1 cellular context compared by ENCODE assay signal in genomic region chr2:210476194-210477128, GRCh38.
TF ChIP-seq lines count a peak whose summit lies in the region.

LANCL1 (minus strand) TSS chr2:210476759; CDS start chr2:210476396, 363 bp downstream.

TF ChIP-seq in HepG2, 621 proteins besides CTCF, POLR2A, EP300 and RAD21 (continued from another document and continues in another):
- TF ChIP-seq ZC3H13 (CRISPR knock-in tag; IDR thresholded peaks at IDR 0.05) (peak; percentile 46; the same call in 1 of the 2 replicates), BRD4 (CRISPR knock-in tag; IDR thresholded peaks at IDR 0.05) (0 out of 2 replicates have a peak, but pooled peaks have one; percentile 22), ZNF737 (CRISPR knock-in tag; IDR thresholded peaks at IDR 0.05; ENCODE audit: borderline replicate concordance) (no peak), MYPOP (CRISPR knock-in tag; IDR thresholded peaks at IDR 0.05) (peak; percentile 80; the same call in 1 of the 2 replicates), GABPA (IDR thresholded peaks at IDR 0.05; ENCODE audit: low read depth, low read length) (peak; percentile 60), GABPA (CRISPR knock-in tag; IDR thresholded peaks at IDR 0.05; ENCODE audit: low read depth) (peak; percentile 89), GABPB1 (CRISPR knock-in tag; IDR thresholded peaks at IDR 0.05) (peak; percentile 93), ZNF782 (CRISPR knock-in tag; IDR thresholded peaks at IDR 0.05; ENCODE audit: borderline replicate concordance) (peak; percentile 90; the same call in 1 of the 2 replicates), MXD1 (CRISPR knock-in tag; IDR thresholded peaks at IDR 0.05) (peak; percentile 85), ZNF891 (CRISPR knock-in tag; IDR thresholded peaks at IDR 0.05) (peak; percentile 97), SAFB2 (CRISPR knock-in tag; IDR thresholded peaks at IDR 0.05; ENCODE audit: borderline replicate concordance, low read depth) (peak; percentile 90; the same call in 1 of the 2 replicates), ZFP82 (CRISPR knock-in tag; IDR thresholded peaks at IDR 0.05; ENCODE audit: borderline replicate concordance) (no peak), SALL1 (CRISPR knock-in tag; IDR thresholded peaks at IDR 0.05) (peak; percentile 89), XRCC5 (optimal IDR thresholded peaks at IDR 0.05; ENCODE audit: low read length) (peak; percentile 84), ARID2 (CRISPR knock-in tag; IDR thresholded peaks at IDR 0.05; ENCODE audit: borderline replicate concordance) (peak; percentile 56; the same call in 1 of the 2 replicates), NFE2L1 (CRISPR knock-in tag; IDR thresholded peaks at IDR 0.05; ENCODE audit: borderline replicate concordance) (no peak), SOX13 (IDR thresholded peaks at IDR 0.05) (no peak), SOX13 (CRISPR knock-in tag; conservative IDR thresholded peaks at IDR 0.05 in 1 of 2, IDR thresholded peaks at IDR 0.05 in 1 of 2) (peak in 1 of 2 experiments; percentile 23; a peak in 1 of 4 replicates), CBX1 (IDR thresholded peaks at IDR 0.05; ENCODE audit: low read depth) (no peak), HCFC1 (IDR thresholded peaks at IDR 0.05; ENCODE audit: low read depth, low read length) (no peak), HDAC1 (CRISPR knock-in tag; IDR thresholded peaks at IDR 0.05) (peak; percentile 84), ZNF510 (CRISPR knock-in tag; IDR thresholded peaks at IDR 0.05; ENCODE audit: low read depth) (peak; percentile 41; the same call in 1 of the 2 replicates), MEIS2 (CRISPR knock-in tag; IDR thresholded peaks at IDR 0.05) (peak; percentile 74; the same call in 1 of the 2 replicates), ZNF749 (CRISPR knock-in tag; IDR thresholded peaks at IDR 0.05; ENCODE audit: borderline replicate concordance) (no peak; the same call in 1 of the 2 replicates), PITX1 (CRISPR knock-in tag; IDR thresholded peaks at IDR 0.05) (peak; percentile 68), ZNF878 (CRISPR knock-in tag; IDR thresholded peaks at IDR 0.05) (peak; percentile 65; the same call in 1 of the 2 replicates), ZMYM4 (CRISPR knock-in tag; IDR thresholded peaks at IDR 0.05) (peak; percentile 96), TBX3 (IDR thresholded peaks at IDR 0.05; ENCODE audit: borderline replicate concordance) (peak; percentile 26; the same call in 1 of the 2 replicates), BCL6 (CRISPR knock-in tag; IDR thresholded peaks at IDR 0.05) (0 out of 2 replicates have a peak, but pooled peaks have one; percentile 16), BORCS8-MEF2B (CRISPR knock-in tag; IDR thresholded peaks at IDR 0.05) (peak; percentile 94), ZFX (CRISPR knock-in tag; IDR thresholded peaks at IDR 0.05; ENCODE audit: low read depth) (peak; percentile 98), HNRNPH1 (optimal IDR thresholded peaks at IDR 0.05; ENCODE audit: low read depth, low read length) (peak; percentile 87), NFKBIZ (CRISPR knock-in tag; IDR thresholded peaks at IDR 0.05) (peak; percentile 81; the same call in 1 of the 2 replicates), PAF1 (CRISPR knock-in tag; IDR thresholded peaks at IDR 0.05) (no peak), ZNF709 (CRISPR knock-in tag; IDR thresholded peaks at IDR 0.05) (peak; percentile 85), KDM5B (CRISPR knock-in tag; IDR thresholded peaks at IDR 0.05; ENCODE audit: borderline replicate concordance) (peak; percentile 91; the same call in 1 of the 2 replicates), YEATS4 (CRISPR knock-in tag; IDR thresholded peaks at IDR 0.05; ENCODE audit: borderline replicate concordance) (peak; percentile 87), ZNF331 (CRISPR knock-in tag; IDR thresholded peaks at IDR 0.05) (peak; percentile 61; the same call in 1 of the 2 replicates), PREB (CRISPR knock-in tag; IDR thresholded peaks at IDR 0.05) (no peak), ZNF326 (CRISPR knock-in tag; IDR thresholded peaks at IDR 0.05; ENCODE audit: borderline replicate concordance) (no peak), JUND (CRISPR knock-in tag; IDR thresholded peaks at IDR 0.05) (no peak), ZNF275 (CRISPR knock-in tag; IDR thresholded peaks at IDR 0.05; ENCODE audit: borderline replicate concordance) (no peak), RFX5 (IDR thresholded peaks at IDR 0.05; ENCODE audit: low read depth, low read length) (no peak), DBP (CRISPR knock-in tag; IDR thresholded peaks at IDR 0.05; ENCODE audit: not compliant biosample characterization) (peak; percentile 34), HOXD1 (CRISPR knock-in tag; IDR thresholded peaks at IDR 0.05) (no peak), TAF1 (CRISPR knock-in tag; IDR thresholded peaks at IDR 0.05) (peak; percentile 89; the same call in 1 of the 2 replicates), IRF1 (CRISPR knock-in tag; IDR thresholded peaks at IDR 0.05; ENCODE audit: low read depth) (0 out of 2 replicates have a peak, but pooled peaks have one; percentile 70), POLR2AphosphoS5 (IDR thresholded peaks at IDR 0.05; ENCODE audit: low read depth, low read length) (peak; percentile 98), ZNF367 (CRISPR knock-in tag; IDR thresholded peaks at IDR 0.05; ENCODE audit: borderline replicate concordance) (0 out of 2 replicates have a peak, but pooled peaks have one; percentile 55), ELF1 (CRISPR knock-in tag; IDR thresholded peaks at IDR 0.05) (peak; percentile 57), ZSCAN29 (CRISPR knock-in tag; conservative IDR thresholded peaks at IDR 0.05) (no peak), ZMYM3 (CRISPR knock-in tag; IDR thresholded peaks at IDR 0.05) (peak; percentile 59), ZNF563 (CRISPR knock-in tag; IDR thresholded peaks at IDR 0.05) (peak; percentile 85), POGZ (CRISPR knock-in tag; IDR thresholded peaks at IDR 0.05) (peak; percentile 92), ZBTB14 (CRISPR knock-in tag; IDR thresholded peaks at IDR 0.05) (no peak), ZNF292 (CRISPR knock-in tag; IDR thresholded peaks at IDR 0.05; ENCODE audit: borderline replicate concordance, low read depth) (peak; percentile 90), POGK (CRISPR knock-in tag; conservative IDR thresholded peaks at IDR 0.05) (peak; percentile 91), ZNF263 (CRISPR knock-in tag; IDR thresholded peaks at IDR 0.05) (peak; percentile 43; the same call in 1 of the 2 replicates), AGO1 (IDR thresholded peaks at IDR 0.05; ENCODE audit: low read depth, low read length, poor library complexity, severe bottlenecking) (peak; percentile 39), ZBTB46 (CRISPR knock-in tag; IDR thresholded peaks at IDR 0.05; ENCODE audit: borderline replicate concordance) (no peak), IRF9 (CRISPR knock-in tag; IDR thresholded peaks at IDR 0.05; ENCODE audit: borderline replicate concordance) (peak; percentile 92; the same call in 1 of the 2 replicates), IKZF5 (CRISPR knock-in tag; IDR thresholded peaks at IDR 0.05) (peak; percentile 68; the same call in 1 of the 2 replicates), TSC22D2 (CRISPR knock-in tag; IDR thresholded peaks at IDR 0.05; ENCODE audit: borderline replicate concordance) (no peak), SRF (IDR thresholded peaks at IDR 0.05; ENCODE audit: low read depth, low read length) (no peak), MTF2 (CRISPR knock-in tag; IDR thresholded peaks at IDR 0.05; ENCODE audit: borderline replicate concordance) (peak; percentile 32; the same call in 1 of the 2 replicates)
